Comparison of ENCODE assay signal across 15 cellular contexts in the genomic region with DNA sequence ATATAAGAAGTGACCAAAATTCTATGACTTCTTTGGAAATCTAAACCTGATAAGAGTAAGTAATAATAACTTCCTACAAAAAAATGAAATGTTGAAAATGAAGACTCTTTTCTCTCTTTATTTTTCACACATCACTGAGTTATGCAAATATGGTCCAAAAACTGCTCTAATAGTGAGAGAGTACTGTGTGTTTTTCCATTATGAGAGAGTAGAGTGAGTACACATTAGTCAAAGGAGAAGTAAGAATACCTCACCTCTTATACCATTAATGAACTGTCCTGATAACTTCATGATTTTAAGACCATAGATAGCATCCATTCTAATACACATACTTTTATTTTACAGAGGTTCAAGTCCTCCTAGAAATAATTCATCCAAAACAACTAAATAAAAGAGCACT.
"Had no signal": no experiment of that assay in that cellular context is flagged by ENCODE, and none has a peak within 500 bp of the region (broad histone marks: within the 10 kb centered on the region; RNA-seq: fewer than 3 reads in every experiment).

No MANE protein-coding gene starts in this region.

- DNase-seq: activated CD4-positive, alpha-beta T cell treated with anti-CD3 and anti-CD28 coated beads, Interleukin-2, amount 10 ng/mL, durations not matched to agents 24 days and 14 days; activated CD4-positive, CD25-positive, alpha-beta regulatory T cell; activated naive CD4-positive, alpha-beta T cell treated with Interleukin-2 at 50 U/mL for 16 hours; cerebellar nuclear complex; effector memory CD8-positive, alpha-beta T cell; foreskin melanocyte; head of caudate nucleus; mesendoderm; nephron progenitor cell; occipital lobe; stimulated activated CD4-positive, alpha-beta T cell treated with anti-CD3 and anti-CD28 coated beads, Interleukin-4, amount 100 ng/mL, for 1 hour; stimulated activated naive CD4-positive, alpha-beta T cell treated with Interleukin-2 at 50 U/mL for 16 hours; substantia nigra; uterus had no signal

- ATAC-seq: activated T-helper 17 cell treated with anti-CD3 and anti-CD28 coated beads, Interleukin-2, amount 50 U/mL, for 72 hours; effector memory CD8-positive, alpha-beta T cell had no signal
